In genomic region chr17:63446218-63446980, GRCh38 we compare ENCODE assay signal across 8 cellular contexts. TPM values are rescaled to one million over a fixed set of nuclear protein-coding genes. Genes with fewer than 3 reads are reported as not detected.
DNase-seq lines count a peak whose midpoint lies in the region; ATAC-seq and TF ChIP-seq lines count a peak whose summit lies in the region.

TSS of gene CYB561 (minus strand) at chr17:63446306. CDS start at chr17:63437547, 8,759 bp downstream.

- peak within 1 kb of the TSS; percentile 92 for H2AFZ ChIP-seq in PC-3 (ENCODE audit: low read length)

- POLR2A ChIA-PET in PC-3 (lab: Charles Lee; ENCODE audit: unreplicated experiment): interaction anchor here (1.1 to 1.3 kb wide), 2 partner anchors 11 to 13 kb away, joined by 3 to 4 read pairs; no protein-coding TSS in a partner anchor

- peak within 1 kb of the TSS; percentile 95 for H3K4me2 ChIP-seq in PC-3 (ENCODE audit: low read length)

- no peaks in the 10 kb centered on the region for H3K9me3 Mint-ChIP-seq in activated T-helper 2 cell treated with anti-CD3 and anti-CD28 coated beads, Interferon-gamma antibody, Interleukin-2, Interleukin-4, amounts not matched to agents 10 μg/mL and 5 μg/mL and 100 μg/mL, durations not matched to agents 14 hours and 24 hours and 36 hours
- H3K9me3 Mint-ChIP-seq in neural crest cell: no peaks in the 10 kb centered on the region

- H3K4me3 ChIP-seq in PC-3 (ENCODE audit: low read length) (peak within 1 kb of the TSS; percentile 93), fibroblast of pulmonary artery (replicated peaks; ENCODE audit: low read depth, low read length) (peak within 1 kb of the TSS; percentile 51), subcutaneous abdominal adipose tissue (ENCODE audit: low read depth in 1 of 5, low read length in 5 of 5) (peak within 1 kb of the TSS; percentile 48 to 71 (median 61))

- intact Hi-C loops in PC-3 (cut with micrococcal nuclease): loop anchor here (1.0 kb wide), 1 partner anchor 33 kb away; no protein-coding TSS in a partner anchor
- intact Hi-C loops in activated T-helper 2 cell treated with anti-CD3 and anti-CD28 coated beads, Interferon-gamma antibody, Interleukin-2, Interleukin-4, amounts not matched to agents 10 μg/mL and 5 μg/mL and 100 μg/mL, durations not matched to agents 14 hours and 24 hours and 36 hours (cut with micrococcal nuclease): no loop called here

- CTCF ChIA-PET in PC-3 (lab: Charles Lee): interaction anchor here (0.6 to 5.6 kb wide), 4 partner anchors 11 to 175 kb away, joined by 5 to 38 read pairs (median 9); partner anchors contain the start of gene ACE

- DNase-seq in CD1c-positive myeloid dendritic cell (ENCODE audit: extremely low spot score) (peak; percentile 84), PC-3 (peak; percentile 90), fibroblast of pulmonary artery (ENCODE audit: low read depth) (peak; percentile 62), neural crest cell (ENCODE audit: low read depth, low spot score) (peak; percentile 56)
- DNase-seq in activated T-helper 2 cell treated with anti-CD3 and anti-CD28 coated beads, Interferon-gamma antibody, Interleukin-2, Interleukin-4, amounts not matched to agents 10 μg/mL and 5 μg/mL and 100 μg/mL, durations not matched to agents 14 hours and 24 hours and 36 hours (ENCODE audit: low spot score): peak; percentile 56

- H3F3A ChIP-seq in PC-3 (ENCODE audit: low read length, unreplicated experiment): no peaks in the 10 kb centered on the region

- TF ChIP-seq CTCF in PC-3 (conservative IDR thresholded peaks at IDR 0.05; ENCODE audit: low read depth, low read length) (peak; percentile 52), fibroblast of pulmonary artery (IDR thresholded peaks at IDR 0.05; ENCODE audit: low read length, missing control alignments) (no peak), neural crest cell (conservative IDR thresholded peaks at IDR 0.05) (no peak)

- H3K27me3 ChIP-seq in PC-3 (ENCODE audit: low read length) (no peaks in the 10 kb centered on the region), subcutaneous abdominal adipose tissue (ENCODE audit: control insufficient read depth in 5 of 5, insufficient read depth in 4 of 5, low read length in 5 of 5) (peaks cover 0 to 8% (median 5%) of the 10 kb centered on the region in 5 donors)

- H3K9me2 ChIP-seq in PC-3 (replicated peaks; ENCODE audit: low read length): no peaks in the 10 kb centered on the region

- no peak within 1 kb of the TSS for H3K27ac Mint-ChIP-seq in activated T-helper 2 cell treated with anti-CD3 and anti-CD28 coated beads, Interferon-gamma antibody, Interleukin-2, Interleukin-4, amounts not matched to agents 10 μg/mL and 5 μg/mL and 100 μg/mL, durations not matched to agents 14 hours and 24 hours and 36 hours
- H3K27ac Mint-ChIP-seq in neural crest cell (ENCODE audit: unreplicated experiment): no peak within 1 kb of the TSS

- H3K9ac ChIP-seq in PC-3 (ENCODE audit: low read length) (peak within 1 kb of the TSS; percentile 97), subcutaneous abdominal adipose tissue (ENCODE audit: low read length in 5 of 5) (peak within 1 kb of the TSS; percentile 26 to 84 (median 81))

- BruUV-seq in PC-3 (replicated peaks; lab: Mats Ljungman, UMichigan): no TSS peak

- ATAC-seq in GM19324 (IDR thresholded peaks at IDR 0.05; ENCODE audit: low FRiP score, unreplicated experiment) (peak; percentile 44), HG03442 (IDR thresholded peaks at IDR 0.05; ENCODE audit: unreplicated experiment) (peak; percentile 59), PC-3 (peak; percentile 58)

- peaks cover 45% of the 10 kb centered on the region for H3K79me2 ChIP-seq in PC-3 (ENCODE audit: low read length)

- H3K4me1 Mint-ChIP-seq in activated T-helper 2 cell treated with anti-CD3 and anti-CD28 coated beads, Interferon-gamma antibody, Interleukin-2, Interleukin-4, amounts not matched to agents 10 μg/mL and 5 μg/mL and 100 μg/mL, durations not matched to agents 14 hours and 24 hours and 36 hours (ENCODE audit: low read depth): peaks cover 10% of the 10 kb centered on the region
- H3K4me1 Mint-ChIP-seq in neural crest cell: peaks cover 20% of the 10 kb centered on the region

- peak within 1 kb of the TSS; percentile 55 for H3K4me3 Mint-ChIP-seq in activated T-helper 2 cell treated with anti-CD3 and anti-CD28 coated beads, Interferon-gamma antibody, Interleukin-2, Interleukin-4, amounts not matched to agents 10 μg/mL and 5 μg/mL and 100 μg/mL, durations not matched to agents 14 hours and 24 hours and 36 hours (ENCODE audit: low read depth)
- peak within 1 kb of the TSS; percentile 78 for H3K4me3 Mint-ChIP-seq in neural crest cell

- H3K4me1 ChIP-seq in PC-3 (ENCODE audit: insufficient read depth, low read length) (peaks cover 41% of the 10 kb centered on the region), subcutaneous abdominal adipose tissue (ENCODE audit: control insufficient read depth in 5 of 5, insufficient read depth in 5 of 5, low read length in 5 of 5) (peaks cover 4 to 57% (median 31%) of the 10 kb centered on the region in 5 donors)

- no peaks in the 10 kb centered on the region for H4K20me1 ChIP-seq in PC-3 (ENCODE audit: low read length)

- H3K27ac ChIP-seq in PC-3 (ENCODE audit: low read length): peak within 1 kb of the TSS; percentile 91
- peak within 1 kb of the TSS; percentile 83 for H3K27ac ChIP-seq in subcutaneous abdominal adipose tissue (ENCODE audit: low read depth, low read length)

- H3K27me3 Mint-ChIP-seq in activated T-helper 2 cell treated with anti-CD3 and anti-CD28 coated beads, Interferon-gamma antibody, Interleukin-2, Interleukin-4, amounts not matched to agents 10 μg/mL and 5 μg/mL and 100 μg/mL, durations not matched to agents 14 hours and 24 hours and 36 hours (ENCODE audit: low read depth): peaks cover 33% of the 10 kb centered on the region
- peaks cover 13% of the 10 kb centered on the region for H3K27me3 Mint-ChIP-seq in neural crest cell (ENCODE audit: low read depth)

- no peaks in the 10 kb centered on the region for H3K9me3 ChIP-seq in PC-3 (ENCODE audit: low read length)
- H3K9me3 ChIP-seq in subcutaneous abdominal adipose tissue (ENCODE audit: control insufficient read depth in 5 of 5, low read length in 5 of 5): no peaks in the 10 kb centered on the region

- no peaks in the 10 kb centered on the region for H3K36me3 Mint-ChIP-seq in activated T-helper 2 cell treated with anti-CD3 and anti-CD28 coated beads, Interferon-gamma antibody, Interleukin-2, Interleukin-4, amounts not matched to agents 10 μg/mL and 5 μg/mL and 100 μg/mL, durations not matched to agents 14 hours and 24 hours and 36 hours (ENCODE audit: low read depth)
- no peaks in the 10 kb centered on the region for H3K36me3 Mint-ChIP-seq in neural crest cell (ENCODE audit: low read depth)

- H3K36me3 ChIP-seq in PC-3 (ENCODE audit: low read depth, low read length): no peaks in the 10 kb centered on the region
- no peaks in the 10 kb centered on the region for H3K36me3 ChIP-seq in subcutaneous abdominal adipose tissue (ENCODE audit: control insufficient read depth in 5 of 5, insufficient read depth in 5 of 5, low read length in 5 of 5)

RNA-seq across cellular contexts. Expression of gene CYB561, which starts in this region (rescaled TPM):
- 125 and 145 TPM in 2 replicates for total RNA-seq in PC-3 (2014; rRNA removed)
- total RNA-seq in activated T-helper 2 cell treated with anti-CD3 and anti-CD28 coated beads, Interferon-gamma antibody, Interleukin-2, Interleukin-4, amounts not matched to agents 10 μg/mL and 5 μg/mL and 100 μg/mL, durations not matched to agents 14 hours and 24 hours and 36 hours: 0.41 and 0.57 TPM in 2 replicates
- total RNA-seq in neural crest cell: 10.5 and 12.2 TPM in 2 replicates

Comparison
In these comparisons a context has a peak if more than half of its experiments do, and no peak if none do; other contexts are left out.
1. Peak in every context shown above with its lines: DNase-seq, ATAC-seq, H3K4me3 ChIP-seq and H3K27ac ChIP-seq.
2. Peak in DNase-seq in activated T-helper 2 cell treated with anti-CD3 and anti-CD28 coated beads, Interferon-gamma antibody, Interleukin-2, Interleukin-4, amounts not matched to agents 10 μg/mL and 5 μg/mL and 100 μg/mL, durations not matched to agents 14 hours and 24 hours and 36 hours; RNA of the gene not detected or under 1 TPM.